In genomic region chr9:136445799-136446198, GRCh38 we compare ENCODE assay signal across 17 cellular contexts. TPM values are rescaled to one million over a fixed set of nuclear protein-coding genes. Genes with fewer than 3 reads are reported as not detected.
DNase-seq lines count a peak whose midpoint lies in the region; ATAC-seq, FAIRE-seq and TF ChIP-seq lines count a peak whose summit lies in the region.
"Had no signal": no experiment of that assay in that cellular context is flagged by ENCODE, and none has a peak within 500 bp of the region (broad histone marks: within the 10 kb centered on the region; RNA-seq: fewer than 3 reads in every experiment).

No MANE protein-coding gene starts in this region.

- H3K27me3 ChIP-seq in BLaER1 (no peaks in the 10 kb centered on the region), K562 (ENCODE audit: control insufficient read depth in 2 of 2, insufficient read depth in 2 of 2, low read length in 2 of 2) (no peaks in the 10 kb centered on the region)

- H3K4me3 ChIP-seq in BLaER1 (no peak overlapping the region), HEK293 (ENCODE audit: low read depth, low read length) (no peak overlapping the region), K562 (no peak overlapping the region)
- H3K4me3 ChIP-seq: GM23248 had no signal

- CTCF ChIA-PET in HEK293 (lab: Yijun Ruan, JAX) (interaction anchor here (0.6 to 1.7 kb wide), 4 partner anchors 11 to 198 kb away, joined by 3 to 5 read pairs (median 4); no protein-coding TSS in a partner anchor), K562 (lab: Yijun Ruan, JAX; ENCODE audit: low intra/inter-chr PET ratio) (no interaction called here)

- H3K9ac ChIP-seq in BLaER1 (no peak overlapping the region), K562 (ENCODE audit: insufficient read depth in 1 of 2, low read depth in 2 of 2, low read length in 2 of 2) (no peak overlapping the region)
- H3K9ac ChIP-seq: GM23248 had no signal

- TF ChIP-seq EP300 in K562 (IDR thresholded peaks at IDR 0.05; ENCODE audit: low read length): no peak

- 90% methylated on average over 5 of the region's 7 CpGs for WGBS in K562 (ENCODE audit: insufficient coverage, low coverage, missing lambda C conversion rate)

- peaks cover 9% of the 10 kb centered on the region for H3K9me1 ChIP-seq in K562 (ENCODE audit: control insufficient read depth, insufficient read depth, low read length)

- H3K4me1 ChIP-seq in BLaER1: peaks cover 89% of the 10 kb centered on the region
- H3K4me1 ChIP-seq in HEK293 (ENCODE audit: control insufficient read depth, insufficient read depth, low read length): no peaks in the 10 kb centered on the region
- H3K4me1 ChIP-seq in K562 (replicated peaks in 1 of 2; ENCODE audit: control insufficient read depth in 2 of 2, insufficient read depth in 2 of 2, low read length in 2 of 2): peaks cover 0 to 8% of the 10 kb centered on the region in 2 experiments; a peak in 1 of 5 replicates
- H3K4me1 ChIP-seq: Caco-2 had no signal

- intact Hi-C loops in K562 (cut with micrococcal nuclease): no loop called here

- TF ChIP-seq RAD21 in K562 (CRISPR knock-in tag; conservative IDR thresholded peaks at IDR 0.05 in 1 of 2, IDR thresholded peaks at IDR 0.05 in 1 of 2): no peak

- H3K36me3 ChIP-seq in BLaER1 (peaks cover 77% of the 10 kb centered on the region), HEK293 (ENCODE audit: control insufficient read depth in 2 of 2, insufficient read depth in 1 of 2, low read length in 2 of 2) (peaks cover 15 to 98% of the 10 kb centered on the region in 2 experiments; a peak in 2 of 3 replicates), K562 (ENCODE audit: control insufficient read depth, insufficient read depth, low read length) (peaks cover 92% of the 10 kb centered on the region)

- no peak for TF ChIP-seq POLR2A in K562 (conservative IDR thresholded peaks at IDR 0.05)

- no peaks in the 10 kb centered on the region for H3K79me2 ChIP-seq in K562 (ENCODE audit: control insufficient read depth, insufficient read depth, low read length)

- H3K4me2 ChIP-seq in BLaER1: peak overlapping the region; percentile 83; the same call in 1 of the 2 replicates
- H3K4me2 ChIP-seq in K562 (ENCODE audit: insufficient read depth, low read length): no peak overlapping the region

- POLR2A ChIA-PET in HEK293 (lab: Yijun Ruan, JAX): interaction anchor here (0.9 to 1.3 kb wide), 2 partner anchors 15 to 282 kb away, joined by 3 read pairs; no protein-coding TSS in a partner anchor
- POLR2A ChIA-PET in K562 (lab: Yijun Ruan, JAX): interaction anchor here (0.5 to 1.6 kb wide), 4 partner anchors 11 to 19 kb away, joined by 3 to 7 read pairs (median 4); no protein-coding TSS in a partner anchor

- H3K9me3 ChIP-seq in BLaER1 (no peaks in the 10 kb centered on the region), HEK293 (ENCODE audit: control insufficient read depth, insufficient read depth, low read depth, low read length) (no peaks in the 10 kb centered on the region), K562 (replicated peaks; ENCODE audit: control insufficient read depth, insufficient read depth, low read depth, low read length) (no peaks in the 10 kb centered on the region)
- H3K9me3 ChIP-seq: Caco-2 had no signal

- TF ChIP-seq CTCF in HEK293 (tag by site-specific recombination; IDR thresholded peaks at IDR 0.05) (no peak), K562 (IDR thresholded peaks at IDR 0.05 in 2 of 3, conservative IDR thresholded peaks at IDR 0.05 in 1 of 3; ENCODE audit: insufficient read depth in 2 of 3, low read depth in 1 of 3, low read length in 3 of 3) (no peak)

- H4K20me1 ChIP-seq in BLaER1: peaks cover 98% of the 10 kb centered on the region
- H4K20me1 ChIP-seq in K562 (replicated peaks; ENCODE audit: control insufficient read depth, insufficient read depth, low read length): peaks cover 13% of the 10 kb centered on the region

- no peak overlapping the region for H2AFZ ChIP-seq in K562 (ENCODE audit: low read depth, low read length)
- H2AFZ ChIP-seq: GM23248 had no signal

- H3K27ac ChIP-seq in BLaER1 (no peak overlapping the region), HEK293 (ENCODE audit: extremely low read depth, low read depth, low read length) (no peak overlapping the region), K562 (ENCODE audit: extremely low read depth, low read depth, low read length) (no peak overlapping the region)
- H3K27ac ChIP-seq: C4-2B, GM23248 had no signal

- no TSS peak for BruUV-seq in K562 (replicated peaks; lab: Mats Ljungman, UMichigan)

- in situ Hi-C loops in K562 (cut with MboI): no loop called here

- ATAC-seq in K562: no peak
- ATAC-seq: CD8-positive, alpha-beta T cell had no signal

- DNase-seq in K562 (ENCODE audit: extremely low read depth in 1 of 4, low spot score in 3 of 4): no peak
- DNase-seq in iPS-NIHi11 (ENCODE audit: low spot score): no peak
- DNase-seq in NOMO-1 (lab: John Stamatoyannopoulos, UW; ENCODE audit: unreplicated experiment in 2 of 2): no peak
- DNase-seq in NCI-H345 treated with DMSO at 0.1 percent for 48 hours (lab: John Stamatoyannopoulos, UW; ENCODE audit: unreplicated experiment): no peak
- DNase-seq: Caco-2; CD4-positive, CD25-positive, alpha-beta regulatory T cell; DMS153; DND-41; GM23248; H9 had no signal

- no peak for FAIRE-seq in K562 (lab: Jason Lieb, UNC)
- FAIRE-seq: G401.6, GM12892, H1 had no signal

RNA-seq across cellular contexts. Expression of gene INPP5E, which starts 6.2 kb away (rescaled TPM):
- 37.0 and 74.1 TPM in 2 replicates for total RNA-seq in K562 (2011; cell fraction: chromatin; rRNA removed; ENCODE audit: low replicate concordance)
- total RNA-seq in K562 (2011; cell fraction: nucleolus; rRNA removed): 37.7 and 43.0 TPM in 2 replicates
- 29.3 and 32.3 TPM in 2 replicates for total RNA-seq in K562 (2011; cell fraction: nucleoplasm; rRNA removed)
- total RNA-seq in K562 (2014; rRNA removed): 8.8 and 11.1 TPM in 2 replicates
- total RNA-seq in K562 (2014; rRNA removed; fragmentation: Illumina TruSeq; extraction: Trizol): 2.5 and 2.9 TPM in 2 replicates
- total RNA-seq in K562 (2015; rRNA removed; fragmentation: Illumina TruSeq; extraction: Trizol): 5.4 and 5.7 TPM in 2 replicates
- total RNA-seq in K562 (2021): 16.3 and 17.4 TPM in 2 replicates
- polyA plus RNA-seq in K562 (2011; rRNA removed): 4.4 and 6.8 TPM in 2 replicates
- 4.8 and 9.1 TPM in 2 replicates for polyA plus RNA-seq in K562 (2011; cell fraction: cytosol; rRNA removed)
- polyA plus RNA-seq in K562 (2011; cell fraction: nucleus; rRNA removed): 52.4 and 74.6 TPM in 2 replicates
- polyA plus RNA-seq in K562 (2012): 9.4 and 14.3 TPM in 2 replicates
- polyA plus RNA-seq in K562 (2014; fragmentation: Illumina TruSeq; extraction: Trizol): 4.9 and 8.4 TPM in 2 replicates
- under 1 TPM; 0.38 to 0.56 TPM for polyA plus RNA-seq in K562 (2014; fragmentation: Nextera tagmentation; extraction: Ambion mirVana)
- 14.1 and 15.1 TPM in 2 replicates for polyA plus RNA-seq in K562 (2014; rRNA removed)
- 1.9 and 2.4 TPM in 2 replicates for polyA minus RNA-seq in K562 (2011; rRNA and poly(A)+ RNA removed)
- 3.7 and 3.8 TPM in 2 replicates for polyA minus RNA-seq in K562 (2011; cell fraction: cytosol; rRNA and poly(A)+ RNA removed)
- 10.7 and 12.0 TPM in 2 replicates for polyA minus RNA-seq in K562 (2011; cell fraction: nucleus; rRNA and poly(A)+ RNA removed)

RNA-seq across cellular contexts. Expression of gene PMPCA, which starts 35.3 kb away (rescaled TPM):
- total RNA-seq in K562 (2011; cell fraction: chromatin; rRNA removed; ENCODE audit: low replicate concordance): 255 and 404 TPM in 2 replicates
- total RNA-seq in K562 (2011; cell fraction: nucleolus; rRNA removed): 209 and 247 TPM in 2 replicates
- 203 and 214 TPM in 2 replicates for total RNA-seq in K562 (2011; cell fraction: nucleoplasm; rRNA removed)
- total RNA-seq in K562 (2014; rRNA removed) (86.6 and 111 TPM in 2 replicates), K562 (2014; rRNA removed; fragmentation: Illumina TruSeq; extraction: Trizol) (82.4 and 104 TPM in 2 replicates), K562 (2015; rRNA removed; fragmentation: Illumina TruSeq; extraction: Trizol) (66.6 and 67.5 TPM in 2 replicates), K562 (2021) (118 and 139 TPM in 2 replicates)
- polyA plus RNA-seq in K562 (2011; rRNA removed) (114 and 119 TPM in 2 replicates), K562 (2014; fragmentation: Illumina TruSeq; extraction: Trizol) (99.8 and 122 TPM in 2 replicates), K562 (2014; fragmentation: Nextera tagmentation; extraction: Ambion mirVana) (10 to 100 TPM; 23.9 to 30.0 TPM), K562 (2014; rRNA removed) (129 and 143 TPM in 2 replicates)
- polyA plus RNA-seq in K562 (2011; cell fraction: cytosol; rRNA removed): 102 and 129 TPM in 2 replicates
- polyA plus RNA-seq in K562 (2011; cell fraction: nucleus; rRNA removed): 346 and 387 TPM in 2 replicates
- 65.8 and 181 TPM in 2 replicates for polyA plus RNA-seq in K562 (2012)
- 81.4 and 83.2 TPM in 2 replicates for polyA minus RNA-seq in K562 (2011; rRNA and poly(A)+ RNA removed)
- polyA minus RNA-seq in K562 (2011; cell fraction: cytosol; rRNA and poly(A)+ RNA removed): 40.2 and 43.4 TPM in 2 replicates
- polyA minus RNA-seq in K562 (2011; cell fraction: nucleus; rRNA and poly(A)+ RNA removed): 68.0 and 90.1 TPM in 2 replicates

RNA-seq across cellular contexts. Expression of gene ENTR1, which starts 35.4 kb away (rescaled TPM):
- 129 and 278 TPM in 2 replicates for total RNA-seq in K562 (2011; cell fraction: chromatin; rRNA removed; ENCODE audit: low replicate concordance)
- total RNA-seq in K562 (2011; cell fraction: nucleolus; rRNA removed): 185 and 197 TPM in 2 replicates
- 143 and 151 TPM in 2 replicates for total RNA-seq in K562 (2011; cell fraction: nucleoplasm; rRNA removed)
- total RNA-seq in K562 (2014; rRNA removed): 79.0 and 88.8 TPM in 2 replicates
- 38.1 and 38.3 TPM in 2 replicates for total RNA-seq in K562 (2014; rRNA removed; fragmentation: Illumina TruSeq; extraction: Trizol)
- 61.3 and 65.5 TPM in 2 replicates for total RNA-seq in K562 (2015; rRNA removed; fragmentation: Illumina TruSeq; extraction: Trizol)
- 101 and 104 TPM in 2 replicates for total RNA-seq in K562 (2021)
- polyA plus RNA-seq in K562 (2011; rRNA removed): 77.3 and 92.6 TPM in 2 replicates
- polyA plus RNA-seq in K562 (2011; cell fraction: cytosol; rRNA removed): 45.3 and 59.9 TPM in 2 replicates
- polyA plus RNA-seq in K562 (2011; cell fraction: nucleus; rRNA removed): 432 and 490 TPM in 2 replicates
- 54.6 and 62.9 TPM in 2 replicates for polyA plus RNA-seq in K562 (2012)
- 72.6 and 75.9 TPM in 2 replicates for polyA plus RNA-seq in K562 (2014; fragmentation: Illumina TruSeq; extraction: Trizol)
- 1 to 10 TPM; 6.7 to 9.6 TPM for polyA plus RNA-seq in K562 (2014; fragmentation: Nextera tagmentation; extraction: Ambion mirVana)
- 106 and 108 TPM in 2 replicates for polyA plus RNA-seq in K562 (2014; rRNA removed)
- 19.2 and 21.9 TPM in 2 replicates for polyA minus RNA-seq in K562 (2011; rRNA and poly(A)+ RNA removed)
- 33.9 and 46.1 TPM in 2 replicates for polyA minus RNA-seq in K562 (2011; cell fraction: cytosol; rRNA and poly(A)+ RNA removed)
- polyA minus RNA-seq in K562 (2011; cell fraction: nucleus; rRNA and poly(A)+ RNA removed): 76.5 and 84.3 TPM in 2 replicates

RNA-seq across cellular contexts. Expression of gene SEC16A, which starts 37.0 kb away (rescaled TPM):
- total RNA-seq in K562 (2011; cell fraction: chromatin; rRNA removed; ENCODE audit: low replicate concordance): 131 and 191 TPM in 2 replicates
- total RNA-seq in K562 (2011; cell fraction: nucleolus; rRNA removed): 87.9 and 99.6 TPM in 2 replicates
- 87.4 and 93.4 TPM in 2 replicates for total RNA-seq in K562 (2011; cell fraction: nucleoplasm; rRNA removed)
- total RNA-seq in K562 (2014; rRNA removed) (17.1 and 20.1 TPM in 2 replicates), K562 (2014; rRNA removed; fragmentation: Illumina TruSeq; extraction: Trizol) (9.1 and 9.3 TPM in 2 replicates), K562 (2015; rRNA removed; fragmentation: Illumina TruSeq; extraction: Trizol) (8.7 and 11.1 TPM in 2 replicates), K562 (2021) (56.1 and 62.8 TPM in 2 replicates)
- polyA plus RNA-seq in K562 (2011; rRNA removed) (14.0 and 25.1 TPM in 2 replicates), K562 (2014; fragmentation: Illumina TruSeq; extraction: Trizol) (44.6 and 47.6 TPM in 2 replicates), K562 (2014; fragmentation: Nextera tagmentation; extraction: Ambion mirVana) (10 to 100 TPM in 1 of 2 experiments, 1 to 10 TPM in 1; 8.3 to 12.0 TPM), K562 (2014; rRNA removed) (30.9 and 32.2 TPM in 2 replicates)
- polyA plus RNA-seq in K562 (2011; cell fraction: cytosol; rRNA removed): 14.1 and 19.3 TPM in 2 replicates
- polyA plus RNA-seq in K562 (2011; cell fraction: nucleus; rRNA removed): 83.4 and 92.4 TPM in 2 replicates
- 40.9 and 50.7 TPM in 2 replicates for polyA plus RNA-seq in K562 (2012)
- 9.3 and 13.0 TPM in 2 replicates for polyA minus RNA-seq in K562 (2011; rRNA and poly(A)+ RNA removed)
- 32.1 and 45.6 TPM in 2 replicates for polyA minus RNA-seq in K562 (2011; cell fraction: cytosol; rRNA and poly(A)+ RNA removed)
- 19.7 and 31.5 TPM in 2 replicates for polyA minus RNA-seq in K562 (2011; cell fraction: nucleus; rRNA and poly(A)+ RNA removed)

RNA-seq across cellular contexts. Expression of gene SNAPC4, which starts 45.8 kb away (rescaled TPM):
- total RNA-seq in K562 (2011; cell fraction: chromatin; rRNA removed; ENCODE audit: low replicate concordance): 42.9 and 79.4 TPM in 2 replicates
- 32.0 TPM in 2 replicates for total RNA-seq in K562 (2011; cell fraction: nucleolus; rRNA removed)
- 23.1 and 26.3 TPM in 2 replicates for total RNA-seq in K562 (2011; cell fraction: nucleoplasm; rRNA removed)
- total RNA-seq in K562 (2014; rRNA removed) (14.4 and 15.8 TPM in 2 replicates), K562 (2014; rRNA removed; fragmentation: Illumina TruSeq; extraction: Trizol) (7.1 and 8.8 TPM in 2 replicates), K562 (2015; rRNA removed; fragmentation: Illumina TruSeq; extraction: Trizol) (9.3 and 11.1 TPM in 2 replicates), K562 (2021) (17.1 and 18.7 TPM in 2 replicates)
- polyA plus RNA-seq in K562 (2011; rRNA removed) (4.4 and 4.5 TPM in 2 replicates), K562 (2014; fragmentation: Illumina TruSeq; extraction: Trizol) (8.8 and 9.0 TPM in 2 replicates), K562 (2014; fragmentation: Nextera tagmentation; extraction: Ambion mirVana) (under 1 TPM; 0.21 to 0.46 TPM), K562 (2014; rRNA removed) (18.7 and 21.8 TPM in 2 replicates)
- polyA plus RNA-seq in K562 (2011; cell fraction: cytosol; rRNA removed): 3.2 and 7.4 TPM in 2 replicates
- 16.1 and 32.6 TPM in 2 replicates for polyA plus RNA-seq in K562 (2011; cell fraction: nucleus; rRNA removed)
- 9.7 and 10.5 TPM in 2 replicates for polyA plus RNA-seq in K562 (2012)
- polyA minus RNA-seq in K562 (2011; rRNA and poly(A)+ RNA removed): 6.7 and 10.2 TPM in 2 replicates
- 6.1 and 7.4 TPM in 2 replicates for polyA minus RNA-seq in K562 (2011; cell fraction: cytosol; rRNA and poly(A)+ RNA removed)
- polyA minus RNA-seq in K562 (2011; cell fraction: nucleus; rRNA and poly(A)+ RNA removed): 8.3 and 11.7 TPM in 2 replicates
